In genomic region chr4:54368861-54369260, GRCh38 we compare ENCODE assay signal across 12 cellular contexts.
"Had no signal": no experiment of that assay in that cellular context is flagged by ENCODE, and none has a peak within 500 bp of the region (broad histone marks: within the 10 kb centered on the region; RNA-seq: fewer than 3 reads in every experiment).

No MANE protein-coding gene starts in this region.

- H3K27ac ChIP-seq: adrenal gland, cardiac muscle cell, colonic mucosa, foreskin keratinocyte, WERI-Rb-1 had no signal

- H3K4me3 ChIP-seq: adrenal gland, cardiac muscle cell, colonic mucosa, upper lobe of left lung had no signal

- H3K4me1 ChIP-seq: adrenal gland, colonic mucosa, foreskin keratinocyte had no signal

- H3K9me3 ChIP-seq: adrenal gland, colonic mucosa, upper lobe of left lung had no signal

- H3K36me3 ChIP-seq: adrenal gland, cardiac muscle cell, colonic mucosa, upper lobe of left lung, WERI-Rb-1 had no signal

- H3K27me3 ChIP-seq: adrenal gland, cardiac muscle cell, colonic mucosa, foreskin keratinocyte, upper lobe of left lung had no signal

- ATAC-seq: esophagus mucosa; foreskin keratinocyte; natural killer cell treated with Interleukin-12 subunit alpha and Interleukin-12 subunit beta and Interleukin-15 and Interleukin-18, amount 100 ng/mL, for 72 hours had no signal

- DNase-seq: activated CD4-positive, alpha-beta T cell treated with anti-CD3 and anti-CD28 coated beads, Interleukin-2, amount 50 U/mL, for 48 hours; activated naive CD4-positive, alpha-beta T cell treated with anti-CD3 and anti-CD28 coated beads, Interleukin-2, amount 10 ng/mL, durations not matched to agents 7 days and 5 days; adrenal gland; colonic mucosa; foreskin keratinocyte; immature natural killer cell; posterior cingulate gyrus; upper lobe of left lung; WERI-Rb-1 had no signal
